Comparison of ENCODE assay signal across 11 cellular contexts in the genomic region with DNA sequence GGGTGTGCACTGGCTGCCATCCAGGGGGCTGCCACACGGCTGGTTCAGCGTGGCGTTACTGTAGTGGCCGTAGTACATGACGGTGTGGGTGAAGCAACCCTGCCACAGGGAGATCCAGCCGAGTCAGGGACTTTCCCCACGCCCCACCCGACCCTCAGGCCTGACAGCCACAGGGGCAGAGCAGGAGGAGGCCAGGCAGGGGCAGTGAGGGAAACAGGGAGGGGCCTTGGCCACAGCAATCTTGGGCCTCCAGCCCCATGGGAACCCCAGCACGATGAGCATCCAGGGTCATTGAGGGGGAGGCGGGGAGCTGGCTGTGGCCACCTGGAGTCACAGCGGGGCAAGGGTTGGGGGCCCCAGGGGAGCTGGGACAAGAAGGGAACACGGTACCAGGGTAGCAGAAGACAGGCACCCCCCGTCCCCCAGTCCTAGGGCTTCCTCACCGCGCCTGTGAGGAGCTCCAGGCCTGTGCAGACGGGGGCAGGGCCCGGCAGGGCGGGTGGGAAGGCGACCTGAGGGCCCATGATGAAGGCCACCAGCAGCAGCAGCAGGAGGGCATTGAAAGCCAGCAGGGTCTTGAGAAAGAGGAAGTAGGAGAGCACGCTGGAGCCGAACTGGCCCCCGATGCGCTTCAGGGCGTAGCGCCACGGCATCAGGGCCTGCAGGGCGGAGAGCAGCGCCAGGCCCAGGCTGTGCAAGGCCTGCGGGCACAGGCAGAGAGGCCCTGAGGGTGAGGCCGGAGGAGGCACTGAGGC. TPM values are rescaled to one million over a fixed set of nuclear protein-coding genes. Genes with fewer than 3 reads are reported as not detected.
A peak's percentile ranks its signal among the peaks of the same experiment; 100 is the strongest.
DNase-seq lines count a peak whose midpoint lies in the region; ATAC-seq and TF ChIP-seq lines count a peak whose summit lies in the region.
"Had no signal": no experiment of that assay in that cellular context is flagged by ENCODE, and none has a peak within 500 bp of the region (broad histone marks: within the 10 kb centered on the region; RNA-seq: fewer than 3 reads in every experiment).

No MANE protein-coding gene starts in this region.

- H3K4me1 Mint-ChIP-seq in dendritic cell treated with granulocyte-macrophage colony-stimulating factor and Interleukin-4, amounts not matched to agents 40 ng/mL and 50 ng/mL, for 4 days (ENCODE audit: low read depth), result peaks cover 84% of the 10 kb centered on the region
- peaks cover 4% of the 10 kb centered on the region for H3K4me1 Mint-ChIP-seq in type B pancreatic cell (ENCODE audit: unreplicated experiment)

- H3K27me3 ChIP-seq in heart right ventricle (no peaks in the 10 kb centered on the region), breast epithelium (no peaks in the 10 kb centered on the region)

- WGBS in heart right ventricle, 2 donors, result 78 to 81% methylated on average over 30 of the region's 30 CpGs

- H3K36me3 Mint-ChIP-seq in dendritic cell treated with granulocyte-macrophage colony-stimulating factor and Interleukin-4, amounts not matched to agents 40 ng/mL and 50 ng/mL, for 4 days (ENCODE audit: low read depth), result peaks cover 94% of the 10 kb centered on the region
- H3K36me3 Mint-ChIP-seq in type B pancreatic cell, result peaks cover 7% of the 10 kb centered on the region

- intact Hi-C loops in heart right ventricle (cut with DNase I) (no loop called here), Right ventricle myocardium superior (cut with DNase I) (no loop called here), breast epithelium (cut with DNase I; ENCODE audit: low total_unique reads) (no loop called here)
- intact Hi-C loops in dendritic cell treated with granulocyte-macrophage colony-stimulating factor and Interleukin-4, amounts not matched to agents 40 ng/mL and 50 ng/mL, for 4 days (cut with micrococcal nuclease), result no loop called here

- peak overlapping the region; percentile 26 for H3K4me3 Mint-ChIP-seq in dendritic cell treated with granulocyte-macrophage colony-stimulating factor and Interleukin-4, amounts not matched to agents 40 ng/mL and 50 ng/mL, for 4 days
- H3K4me3 Mint-ChIP-seq in type B pancreatic cell, result no peak overlapping the region

- H3K36me3 ChIP-seq in heart right ventricle (peaks cover 0 to 75% (median 35%) of the 10 kb centered on the region in 9 donors), breast epithelium (peaks cover 3% of the 10 kb centered on the region)

- H3K4me1 ChIP-seq in heart right ventricle (peaks cover 31 to 77% (median 50%) of the 10 kb centered on the region in 9 donors), breast epithelium (no peaks in the 10 kb centered on the region)

- H3K27ac ChIP-seq in heart right ventricle (peak overlapping the region in 9 of 10 donors; percentile 89 to 98 (median 96)), breast epithelium (peak overlapping the region in 1 of 2 donors; percentile 90)
- H3K27ac ChIP-seq: SK-N-MC had no signal

- ATAC-seq in heart right ventricle (no peak), Right ventricle myocardium superior (ENCODE audit: poor library complexity) (no peak)

- peak overlapping the region; percentile 82 for H3K27ac Mint-ChIP-seq in dendritic cell treated with granulocyte-macrophage colony-stimulating factor and Interleukin-4, amounts not matched to agents 40 ng/mL and 50 ng/mL, for 4 days
- peak overlapping the region; percentile 76 for H3K27ac Mint-ChIP-seq in type B pancreatic cell

- H3K9me3 ChIP-seq in heart right ventricle (no peaks in the 10 kb centered on the region), breast epithelium (no peaks in the 10 kb centered on the region)

- no peak for TF ChIP-seq POLR2A in breast epithelium (IDR thresholded peaks at IDR 0.05)

- H3K4me3 ChIP-seq in heart right ventricle, result peak overlapping the region in 2 of 10 donors; percentile 37 to 97
- no peak overlapping the region for H3K4me3 ChIP-seq in breast epithelium
- H3K4me3 ChIP-seq: SK-N-MC had no signal

- H3K27me3 Mint-ChIP-seq in dendritic cell treated with granulocyte-macrophage colony-stimulating factor and Interleukin-4, amounts not matched to agents 40 ng/mL and 50 ng/mL, for 4 days, result no peaks in the 10 kb centered on the region
- H3K27me3 Mint-ChIP-seq in type B pancreatic cell, result no peaks in the 10 kb centered on the region

- peak in 1 of 2 donors; percentile 34 for DNase-seq in heart right ventricle
- no peak for DNase-seq in Right ventricle myocardium superior
- DNase-seq in NAMALWA (ENCODE audit: low spot score), result peak; percentile 90
- no peak for DNase-seq in type B pancreatic cell (ENCODE audit: extremely low spot score, unreplicated experiment)
- no peak for DNase-seq in SK-N-DZ (ENCODE audit: low spot score)
- DNase-seq in breast epithelium (ENCODE audit: low spot score in 2 of 2), result no peak
- DNase-seq in NCI-H146 (lab: John Stamatoyannopoulos, UW), result no peak
- DNase-seq: IMR-90; stimulated activated CD8-positive, alpha-beta memory T cell treated with anti-CD3 and anti-CD28 coated beads, Interleukin-4, amount 100 ng/mL, for 48 hours had no signal

- no peak for TF ChIP-seq CTCF in heart right ventricle (IDR thresholded peaks at IDR 0.05)
- no peak for TF ChIP-seq CTCF in type B pancreatic cell (conservative IDR thresholded peaks at IDR 0.05)
- TF ChIP-seq CTCF in breast epithelium (IDR thresholded peaks at IDR 0.05), result no peak

- H3K9me3 Mint-ChIP-seq in dendritic cell treated with granulocyte-macrophage colony-stimulating factor and Interleukin-4, amounts not matched to agents 40 ng/mL and 50 ng/mL, for 4 days, result no peaks in the 10 kb centered on the region
- no peaks in the 10 kb centered on the region for H3K9me3 Mint-ChIP-seq in type B pancreatic cell

RNA-seq across cellular contexts. Expression of a gene that starts 4.3 kb away (rescaled TPM):
- total RNA-seq in heart right ventricle, result 100 to 1,000 TPM in 1 of 10 donors, 10 to 100 TPM in 9; 42.3 to 109 (median 69.1) TPM
- polyA plus RNA-seq in heart right ventricle, result 10 to 100 TPM; 22.8 to 86.0 TPM
- total RNA-seq in Right ventricle myocardium superior, result 57.2 TPM
- 94.4 and 122 TPM in 2 replicates for total RNA-seq in type B pancreatic cell (ENCODE audit: low replicate concordance)
- 0.97 and 1.2 TPM in 2 replicates for polyA plus RNA-seq in SK-N-DZ (2014; cell fraction: cytosol; rRNA removed)
- polyA plus RNA-seq in SK-N-DZ (2014; cell fraction: nucleus; rRNA removed), result 4.7 and 9.8 TPM in 2 replicates
- 10 to 100 TPM; 18.6 to 45.9 (median 28.4) TPM for total RNA-seq in breast epithelium
- total RNA-seq: IMR-90 had no signal

RNA-seq across cellular contexts. Expression of a gene that starts 6.3 kb away (rescaled TPM):
- total RNA-seq in heart right ventricle (10 to 100 TPM in 1 of 10 donors, 1 to 10 TPM in 8, under 1 TPM in 1; 0.85 to 11.2 (median 2.1) TPM), Right ventricle myocardium superior (1.6 TPM), type B pancreatic cell (ENCODE audit: low replicate concordance) (0.85 and 0.90 TPM in 2 replicates), breast epithelium (1 to 10 TPM; 4.2 to 9.9 (median 8.8) TPM)
- 1 to 10 TPM in 1 of 2 donors, under 1 TPM in 1; 0.96 to 3.7 TPM for polyA plus RNA-seq in heart right ventricle
- polyA plus RNA-seq in SK-N-DZ (2014; cell fraction: cytosol; rRNA removed), result 0.06 TPM in 1 of 2 replicates, not detected in the other
- polyA plus RNA-seq in SK-N-DZ (2014; cell fraction: nucleus; rRNA removed), result not detected in 2 replicates
- total RNA-seq: IMR-90 had no signal
- polyA plus RNA-seq: IMR-90 had no signal

RNA-seq across cellular contexts. Expression of a gene that starts 21.9 kb away (rescaled TPM):
- under 1 TPM in 1 of 10 donors, not detected in 9; 0.11 TPM for total RNA-seq in heart right ventricle
- polyA plus RNA-seq in heart right ventricle, result not detected
- not detected for total RNA-seq in Right ventricle myocardium superior
- total RNA-seq in type B pancreatic cell (ENCODE audit: low replicate concordance), result not detected in 2 replicates
- polyA plus RNA-seq in SK-N-DZ (2014; cell fraction: cytosol; rRNA removed), result not detected in 2 replicates
- not detected in 2 replicates for polyA plus RNA-seq in SK-N-DZ (2014; cell fraction: nucleus; rRNA removed)
- not detected for total RNA-seq in breast epithelium
- total RNA-seq: IMR-90 had no signal
- polyA plus RNA-seq: IMR-90 had no signal

RNA-seq across cellular contexts. Expression of a gene that starts 44.1 kb away (rescaled TPM):
- total RNA-seq in heart right ventricle, result 100 to 1,000 TPM; 102 to 184 (median 116) TPM
- polyA plus RNA-seq in heart right ventricle, result 100 to 1,000 TPM in 1 of 2 donors, 10 to 100 TPM in 1; 92.8 to 200 TPM
- 99.8 TPM for total RNA-seq in Right ventricle myocardium superior
- total RNA-seq in type B pancreatic cell (ENCODE audit: low replicate concordance), result 64.1 and 179 TPM in 2 replicates
- 6.6 and 7.1 TPM in 2 replicates for polyA plus RNA-seq in SK-N-DZ (2014; cell fraction: cytosol; rRNA removed)
- polyA plus RNA-seq in SK-N-DZ (2014; cell fraction: nucleus; rRNA removed), result 11.0 and 12.7 TPM in 2 replicates
- 10 to 100 TPM; 37.8 to 69.5 (median 64.2) TPM for total RNA-seq in breast epithelium
